Comparison of ENCODE assay signal across 1 cellular context in the genomic region with DNA sequence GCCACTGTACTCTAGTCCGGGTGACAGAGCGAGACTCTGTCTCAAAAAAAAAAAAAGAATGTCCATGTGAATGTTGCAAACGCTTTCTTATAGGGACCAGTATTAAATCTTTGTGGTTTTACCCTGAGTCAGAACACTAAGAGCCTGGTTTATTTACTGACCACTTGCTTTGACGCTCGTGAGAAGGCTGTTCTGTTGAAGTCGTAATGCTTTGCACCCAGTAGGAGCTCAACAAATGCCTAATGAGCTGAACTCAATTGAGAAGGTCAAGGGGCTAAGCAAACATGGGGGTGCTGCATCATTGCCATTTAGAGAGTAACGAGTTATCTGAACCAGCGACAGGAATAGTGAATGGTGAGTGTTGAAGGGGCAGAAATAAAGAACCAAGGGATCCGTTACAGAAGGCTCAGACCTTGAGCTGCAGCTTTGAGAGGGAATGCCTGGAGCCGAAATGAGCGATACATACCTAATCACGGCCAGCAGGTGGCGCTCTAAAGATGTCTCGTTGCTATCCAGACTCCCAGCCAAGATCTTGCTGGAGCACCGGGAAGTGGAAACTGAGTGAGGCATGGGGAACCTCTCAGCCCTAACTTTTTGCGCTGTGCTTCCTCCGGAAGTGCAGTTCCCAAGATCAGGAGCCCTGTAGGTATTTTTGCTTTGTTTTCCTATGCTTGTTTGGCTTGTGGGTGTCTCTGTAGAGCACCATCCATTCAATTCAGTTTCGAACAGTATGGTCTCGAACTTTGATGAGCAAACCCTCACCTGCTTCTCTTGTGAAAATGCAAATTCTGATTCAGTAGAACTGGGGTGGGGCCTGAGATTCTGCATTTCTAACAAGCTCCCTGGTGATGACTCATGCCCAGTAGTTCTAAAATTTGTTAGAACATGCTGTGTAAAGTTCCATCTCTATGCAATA.
TF ChIP-seq lines count a peak whose summit lies in the region.

No MANE protein-coding gene starts in this region.

TF ChIP-seq in HepG2, 621 proteins besides CTCF, POLR2A, EP300 and RAD21 (continued from another document and continues in another):
- TF ChIP-seq ZNF350 (CRISPR knock-in tag; IDR thresholded peaks at IDR 0.05; ENCODE audit: borderline replicate concordance, low read depth): 0 out of 2 replicates have a peak, but pooled peaks have one; percentile 35
- TF ChIP-seq MZF1 (CRISPR knock-in tag; IDR thresholded peaks at IDR 0.05; ENCODE audit: borderline replicate concordance): no peak
- no peak for TF ChIP-seq ZNF10 (CRISPR knock-in tag; IDR thresholded peaks at IDR 0.05; ENCODE audit: borderline replicate concordance, low read depth)
- TF ChIP-seq NCOR1 (IDR thresholded peaks at IDR 0.05; ENCODE audit: borderline replicate concordance, low read length): no peak
- no peak for TF ChIP-seq SOX13 (IDR thresholded peaks at IDR 0.05)
- peak in 1 of 2 experiments; percentile 27; a peak in 1 of 4 replicates for TF ChIP-seq SOX13 (CRISPR knock-in tag; conservative IDR thresholded peaks at IDR 0.05 in 1 of 2, IDR thresholded peaks at IDR 0.05 in 1 of 2)
- TF ChIP-seq SMAD1 (CRISPR knock-in tag; IDR thresholded peaks at IDR 0.05; ENCODE audit: borderline replicate concordance, low read depth): peak; percentile 59; the same call in 1 of the 2 replicates
- TF ChIP-seq, protein P1, sequence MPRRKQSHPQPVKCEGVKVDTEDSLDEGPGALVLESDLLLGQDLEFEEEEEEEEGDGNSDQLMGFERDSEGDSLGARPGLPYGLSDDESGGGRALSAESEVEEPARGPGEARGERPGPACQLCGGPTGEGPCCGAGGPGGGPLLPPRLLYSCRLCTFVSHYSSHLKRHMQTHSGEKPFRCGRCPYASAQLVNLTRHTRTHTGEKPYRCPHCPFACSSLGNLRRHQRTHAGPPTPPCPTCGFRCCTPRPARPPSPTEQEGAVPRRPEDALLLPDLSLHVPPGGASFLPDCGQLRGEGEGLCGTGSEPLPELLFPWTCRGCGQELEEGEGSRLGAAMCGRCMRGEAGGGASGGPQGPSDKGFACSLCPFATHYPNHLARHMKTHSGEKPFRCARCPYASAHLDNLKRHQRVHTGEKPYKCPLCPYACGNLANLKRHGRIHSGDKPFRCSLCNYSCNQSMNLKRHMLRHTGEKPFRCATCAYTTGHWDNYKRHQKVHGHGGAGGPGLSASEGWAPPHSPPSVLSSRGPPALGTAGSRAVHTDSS (CRISPR knock-in tag; conservative IDR thresholded peaks at IDR 0.05): no peak
- TF ChIP-seq, protein P2, sequence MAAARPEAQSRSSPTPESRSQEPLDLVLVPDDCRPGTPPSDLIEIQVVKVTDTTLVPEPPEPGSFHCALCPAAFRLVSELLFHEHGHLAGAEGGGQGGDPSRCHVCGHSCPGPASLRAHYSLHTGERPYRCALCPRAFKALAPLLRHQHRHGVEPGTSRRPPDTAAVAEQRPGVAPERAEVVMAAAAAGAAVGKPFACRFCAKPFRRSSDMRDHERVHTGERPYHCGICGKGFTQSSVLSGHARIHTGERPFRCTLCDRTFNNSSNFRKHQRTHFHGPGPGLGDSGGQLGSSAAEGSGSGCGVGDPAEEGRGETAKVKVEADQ (CRISPR knock-in tag; IDR thresholded peaks at IDR 0.05; ENCODE audit: borderline replicate concordance): no peak
- TF ChIP-seq, protein P3, sequence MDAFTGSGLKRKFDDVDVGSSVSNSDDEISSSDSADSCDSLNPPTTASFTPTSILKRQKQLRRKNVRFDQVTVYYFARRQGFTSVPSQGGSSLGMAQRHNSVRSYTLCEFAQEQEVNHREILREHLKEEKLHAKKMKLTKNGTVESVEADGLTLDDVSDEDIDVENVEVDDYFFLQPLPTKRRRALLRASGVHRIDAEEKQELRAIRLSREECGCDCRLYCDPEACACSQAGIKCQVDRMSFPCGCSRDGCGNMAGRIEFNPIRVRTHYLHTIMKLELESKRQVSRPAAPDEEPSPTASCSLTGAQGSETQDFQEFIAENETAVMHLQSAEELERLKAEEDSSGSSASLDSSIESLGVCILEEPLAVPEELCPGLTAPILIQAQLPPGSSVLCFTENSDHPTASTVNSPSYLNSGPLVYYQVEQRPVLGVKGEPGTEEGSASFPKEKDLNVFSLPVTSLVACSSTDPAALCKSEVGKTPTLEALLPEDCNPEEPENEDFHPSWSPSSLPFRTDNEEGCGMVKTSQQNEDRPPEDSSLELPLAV (CRISPR knock-in tag; conservative IDR thresholded peaks at IDR 0.05; ENCODE audit: low read depth): no peak
- TF ChIP-seq, protein P4, sequence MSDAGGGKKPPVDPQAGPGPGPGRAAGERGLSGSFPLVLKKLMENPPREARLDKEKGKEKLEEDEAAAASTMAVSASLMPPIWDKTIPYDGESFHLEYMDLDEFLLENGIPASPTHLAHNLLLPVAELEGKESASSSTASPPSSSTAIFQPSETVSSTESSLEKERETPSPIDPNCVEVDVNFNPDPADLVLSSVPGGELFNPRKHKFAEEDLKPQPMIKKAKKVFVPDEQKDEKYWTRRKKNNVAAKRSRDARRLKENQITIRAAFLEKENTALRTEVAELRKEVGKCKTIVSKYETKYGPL (CRISPR knock-in tag; IDR thresholded peaks at IDR 0.05): no peak
- TF ChIP-seq KAT7 (CRISPR knock-in tag; IDR thresholded peaks at IDR 0.05; ENCODE audit: borderline replicate concordance): 0 out of 2 replicates have a peak, but pooled peaks have one; percentile 41
- TF ChIP-seq ZNF709 (CRISPR knock-in tag; IDR thresholded peaks at IDR 0.05): no peak
- 0 out of 2 replicates have a peak, but pooled peaks have one; percentile 42 for TF ChIP-seq PPARG (CRISPR knock-in tag; conservative IDR thresholded peaks at IDR 0.05)
- TF ChIP-seq ZNF572 (CRISPR knock-in tag; IDR thresholded peaks at IDR 0.05): no peak
- TF ChIP-seq ZNF761 (CRISPR knock-in tag; conservative IDR thresholded peaks at IDR 0.05): no peak
- TF ChIP-seq LCORL (IDR thresholded peaks at IDR 0.05): no peak
- peak; percentile 61; the same call in 1 of the 2 replicates for TF ChIP-seq LCORL (CRISPR knock-in tag; IDR thresholded peaks at IDR 0.05)
- TF ChIP-seq, protein P5, sequence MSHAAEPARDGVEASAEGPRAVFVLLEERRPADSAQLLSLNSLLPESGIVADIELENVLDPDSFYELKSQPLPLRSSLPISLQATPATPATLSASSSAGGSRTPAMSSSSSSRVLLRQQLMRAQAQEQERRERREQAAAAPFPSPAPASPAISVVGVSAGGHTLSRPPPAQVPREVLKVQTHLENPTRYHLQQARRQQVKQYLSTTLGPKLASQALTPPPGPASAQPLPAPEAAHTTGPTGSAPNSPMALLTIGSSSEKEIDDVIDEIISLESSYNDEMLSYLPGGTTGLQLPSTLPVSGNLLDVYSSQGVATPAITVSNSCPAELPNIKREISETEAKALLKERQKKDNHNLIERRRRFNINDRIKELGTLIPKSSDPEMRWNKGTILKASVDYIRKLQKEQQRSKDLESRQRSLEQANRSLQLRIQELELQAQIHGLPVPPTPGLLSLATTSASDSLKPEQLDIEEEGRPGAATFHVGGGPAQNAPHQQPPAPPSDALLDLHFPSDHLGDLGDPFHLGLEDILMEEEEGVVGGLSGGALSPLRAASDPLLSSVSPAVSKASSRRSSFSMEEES (CRISPR knock-in tag; IDR thresholded peaks at IDR 0.05): no peak
- no peak for TF ChIP-seq NFIB (CRISPR knock-in tag; IDR thresholded peaks at IDR 0.05; ENCODE audit: borderline replicate concordance)
- TF ChIP-seq HNF4G (IDR thresholded peaks at IDR 0.05; ENCODE audit: borderline replicate concordance, low read depth, low read length): no peak
- TF ChIP-seq HNF4G (CRISPR knock-in tag; IDR thresholded peaks at IDR 0.05; ENCODE audit: borderline replicate concordance, low read depth): no peak
- 0 out of 2 replicates have a peak, but pooled peaks have one; percentile 11 for TF ChIP-seq ZNF12 (CRISPR knock-in tag; IDR thresholded peaks at IDR 0.05)
- TF ChIP-seq HDAC6 (IDR thresholded peaks at IDR 0.05; ENCODE audit: low read depth, low read length): no peak
- TF ChIP-seq, protein P6, sequence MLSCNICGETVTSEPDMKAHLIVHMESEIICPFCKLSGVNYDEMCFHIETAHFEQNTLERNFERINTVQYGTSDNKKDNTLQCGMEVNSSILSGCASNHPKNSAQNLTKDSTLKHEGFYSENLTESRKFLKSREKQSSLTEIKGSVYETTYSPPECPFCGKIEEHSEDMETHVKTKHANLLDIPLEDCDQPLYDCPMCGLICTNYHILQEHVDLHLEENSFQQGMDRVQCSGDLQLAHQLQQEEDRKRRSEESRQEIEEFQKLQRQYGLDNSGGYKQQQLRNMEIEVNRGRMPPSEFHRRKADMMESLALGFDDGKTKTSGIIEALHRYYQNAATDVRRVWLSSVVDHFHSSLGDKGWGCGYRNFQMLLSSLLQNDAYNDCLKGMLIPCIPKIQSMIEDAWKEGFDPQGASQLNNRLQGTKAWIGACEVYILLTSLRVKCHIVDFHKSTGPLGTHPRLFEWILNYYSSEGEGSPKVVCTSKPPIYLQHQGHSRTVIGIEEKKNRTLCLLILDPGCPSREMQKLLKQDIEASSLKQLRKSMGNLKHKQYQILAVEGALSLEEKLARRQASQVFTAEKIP (CRISPR knock-in tag; IDR thresholded peaks at IDR 0.05; ENCODE audit: borderline replicate concordance): no peak
- TF ChIP-seq ZNF616 (CRISPR knock-in tag; IDR thresholded peaks at IDR 0.05; ENCODE audit: low read depth): no peak
- no peak for TF ChIP-seq RBM39 (IDR thresholded peaks at IDR 0.05; ENCODE audit: low read depth, low read length, poor library complexity, severe bottlenecking)
- TF ChIP-seq, protein P7, sequence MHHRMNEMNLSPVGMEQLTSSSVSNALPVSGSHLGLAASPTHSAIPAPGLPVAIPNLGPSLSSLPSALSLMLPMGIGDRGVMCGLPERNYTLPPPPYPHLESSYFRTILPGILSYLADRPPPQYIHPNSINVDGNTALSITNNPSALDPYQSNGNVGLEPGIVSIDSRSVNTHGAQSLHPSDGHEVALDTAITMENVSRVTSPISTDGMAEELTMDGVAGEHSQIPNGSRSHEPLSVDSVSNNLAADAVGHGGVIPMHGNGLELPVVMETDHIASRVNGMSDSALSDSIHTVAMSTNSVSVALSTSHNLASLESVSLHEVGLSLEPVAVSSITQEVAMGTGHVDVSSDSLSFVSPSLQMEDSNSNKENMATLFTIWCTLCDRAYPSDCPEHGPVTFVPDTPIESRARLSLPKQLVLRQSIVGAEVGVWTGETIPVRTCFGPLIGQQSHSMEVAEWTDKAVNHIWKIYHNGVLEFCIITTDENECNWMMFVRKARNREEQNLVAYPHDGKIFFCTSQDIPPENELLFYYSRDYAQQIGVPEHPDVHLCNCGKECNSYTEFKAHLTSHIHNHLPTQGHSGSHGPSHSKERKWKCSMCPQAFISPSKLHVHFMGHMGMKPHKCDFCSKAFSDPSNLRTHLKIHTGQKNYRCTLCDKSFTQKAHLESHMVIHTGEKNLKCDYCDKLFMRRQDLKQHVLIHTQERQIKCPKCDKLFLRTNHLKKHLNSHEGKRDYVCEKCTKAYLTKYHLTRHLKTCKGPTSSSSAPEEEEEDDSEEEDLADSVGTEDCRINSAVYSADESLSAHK (CRISPR knock-in tag; IDR thresholded peaks at IDR 0.05; ENCODE audit: borderline replicate concordance): no peak
- TF ChIP-seq ZNF878 (CRISPR knock-in tag; IDR thresholded peaks at IDR 0.05): no peak
- no peak for TF ChIP-seq ADNP (CRISPR knock-in tag; IDR thresholded peaks at IDR 0.05)
- TF ChIP-seq, protein P8, sequence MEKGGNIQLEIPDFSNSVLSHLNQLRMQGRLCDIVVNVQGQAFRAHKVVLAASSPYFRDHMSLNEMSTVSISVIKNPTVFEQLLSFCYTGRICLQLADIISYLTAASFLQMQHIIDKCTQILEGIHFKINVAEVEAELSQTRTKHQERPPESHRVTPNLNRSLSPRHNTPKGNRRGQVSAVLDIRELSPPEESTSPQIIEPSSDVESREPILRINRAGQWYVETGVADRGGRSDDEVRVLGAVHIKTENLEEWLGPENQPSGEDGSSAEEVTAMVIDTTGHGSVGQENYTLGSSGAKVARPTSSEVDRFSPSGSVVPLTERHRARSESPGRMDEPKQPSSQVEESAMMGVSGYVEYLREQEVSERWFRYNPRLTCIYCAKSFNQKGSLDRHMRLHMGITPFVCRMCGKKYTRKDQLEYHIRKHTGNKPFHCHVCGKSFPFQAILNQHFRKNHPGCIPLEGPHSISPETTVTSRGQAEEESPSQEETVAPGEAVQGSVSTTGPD (CRISPR knock-in tag; IDR thresholded peaks at IDR 0.05): no peak
- TF ChIP-seq, protein P9, sequence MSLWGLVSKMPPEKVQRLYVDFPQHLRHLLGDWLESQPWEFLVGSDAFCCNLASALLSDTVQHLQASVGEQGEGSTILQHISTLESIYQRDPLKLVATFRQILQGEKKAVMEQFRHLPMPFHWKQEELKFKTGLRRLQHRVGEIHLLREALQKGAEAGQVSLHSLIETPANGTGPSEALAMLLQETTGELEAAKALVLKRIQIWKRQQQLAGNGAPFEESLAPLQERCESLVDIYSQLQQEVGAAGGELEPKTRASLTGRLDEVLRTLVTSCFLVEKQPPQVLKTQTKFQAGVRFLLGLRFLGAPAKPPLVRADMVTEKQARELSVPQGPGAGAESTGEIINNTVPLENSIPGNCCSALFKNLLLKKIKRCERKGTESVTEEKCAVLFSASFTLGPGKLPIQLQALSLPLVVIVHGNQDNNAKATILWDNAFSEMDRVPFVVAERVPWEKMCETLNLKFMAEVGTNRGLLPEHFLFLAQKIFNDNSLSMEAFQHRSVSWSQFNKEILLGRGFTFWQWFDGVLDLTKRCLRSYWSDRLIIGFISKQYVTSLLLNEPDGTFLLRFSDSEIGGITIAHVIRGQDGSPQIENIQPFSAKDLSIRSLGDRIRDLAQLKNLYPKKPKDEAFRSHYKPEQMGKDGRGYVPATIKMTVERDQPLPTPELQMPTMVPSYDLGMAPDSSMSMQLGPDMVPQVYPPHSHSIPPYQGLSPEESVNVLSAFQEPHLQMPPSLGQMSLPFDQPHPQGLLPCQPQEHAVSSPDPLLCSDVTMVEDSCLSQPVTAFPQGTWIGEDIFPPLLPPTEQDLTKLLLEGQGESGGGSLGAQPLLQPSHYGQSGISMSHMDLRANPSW (CRISPR knock-in tag; IDR thresholded peaks at IDR 0.05; ENCODE audit: borderline replicate concordance): no peak
- no peak for TF ChIP-seq NCOA1 (CRISPR knock-in tag; IDR thresholded peaks at IDR 0.05)
- TF ChIP-seq FOXO1 (CRISPR knock-in tag; IDR thresholded peaks at IDR 0.05): 0 out of 2 replicates have a peak, but pooled peaks have one; percentile 41
- TF ChIP-seq BCL6 (CRISPR knock-in tag; IDR thresholded peaks at IDR 0.05): no peak
- peak; percentile 60 for TF ChIP-seq GATAD1 (CRISPR knock-in tag; IDR thresholded peaks at IDR 0.05)
- no peak for TF ChIP-seq ZNF3 (CRISPR knock-in tag; IDR thresholded peaks at IDR 0.05)
- TF ChIP-seq CCAR2 (optimal IDR thresholded peaks at IDR 0.05; ENCODE audit: low read depth, low read length): no peak
- no peak for TF ChIP-seq ZNF768 (CRISPR knock-in tag; IDR thresholded peaks at IDR 0.05)
- no peak for TF ChIP-seq ZBTB38 (CRISPR knock-in tag; IDR thresholded peaks at IDR 0.05)
- no peak for TF ChIP-seq RBFOX2 (IDR thresholded peaks at IDR 0.05; ENCODE audit: low read depth, low read length)
- TF ChIP-seq PRMT3 (CRISPR knock-in tag; IDR thresholded peaks at IDR 0.05; ENCODE audit: borderline replicate concordance, low read depth): no peak
- TF ChIP-seq ZNF780A (CRISPR knock-in tag; IDR thresholded peaks at IDR 0.05): no peak
- TF ChIP-seq ZBTB42 (CRISPR knock-in tag; IDR thresholded peaks at IDR 0.05): no peak
- no peak for TF ChIP-seq ZNF383 (CRISPR knock-in tag; IDR thresholded peaks at IDR 0.05; ENCODE audit: borderline replicate concordance)
- 0 out of 2 replicates have a peak, but pooled peaks have one; percentile 53 for TF ChIP-seq MXD4 (CRISPR knock-in tag; IDR thresholded peaks at IDR 0.05)
- no peak for TF ChIP-seq ZNF335 (CRISPR knock-in tag; IDR thresholded peaks at IDR 0.05)
- TF ChIP-seq SIX1 (CRISPR knock-in tag; IDR thresholded peaks at IDR 0.05; ENCODE audit: borderline replicate concordance): no peak
- no peak for TF ChIP-seq ZNF556 (CRISPR knock-in tag; IDR thresholded peaks at IDR 0.05; ENCODE audit: borderline replicate concordance)
- no peak for TF ChIP-seq ZNF660 (CRISPR knock-in tag; IDR thresholded peaks at IDR 0.05; ENCODE audit: borderline replicate concordance, low read depth)
- no peak for TF ChIP-seq RFX3 (CRISPR knock-in tag; IDR thresholded peaks at IDR 0.05)
